ENCODE assay signal across 9 cellular contexts in the genomic region with DNA sequence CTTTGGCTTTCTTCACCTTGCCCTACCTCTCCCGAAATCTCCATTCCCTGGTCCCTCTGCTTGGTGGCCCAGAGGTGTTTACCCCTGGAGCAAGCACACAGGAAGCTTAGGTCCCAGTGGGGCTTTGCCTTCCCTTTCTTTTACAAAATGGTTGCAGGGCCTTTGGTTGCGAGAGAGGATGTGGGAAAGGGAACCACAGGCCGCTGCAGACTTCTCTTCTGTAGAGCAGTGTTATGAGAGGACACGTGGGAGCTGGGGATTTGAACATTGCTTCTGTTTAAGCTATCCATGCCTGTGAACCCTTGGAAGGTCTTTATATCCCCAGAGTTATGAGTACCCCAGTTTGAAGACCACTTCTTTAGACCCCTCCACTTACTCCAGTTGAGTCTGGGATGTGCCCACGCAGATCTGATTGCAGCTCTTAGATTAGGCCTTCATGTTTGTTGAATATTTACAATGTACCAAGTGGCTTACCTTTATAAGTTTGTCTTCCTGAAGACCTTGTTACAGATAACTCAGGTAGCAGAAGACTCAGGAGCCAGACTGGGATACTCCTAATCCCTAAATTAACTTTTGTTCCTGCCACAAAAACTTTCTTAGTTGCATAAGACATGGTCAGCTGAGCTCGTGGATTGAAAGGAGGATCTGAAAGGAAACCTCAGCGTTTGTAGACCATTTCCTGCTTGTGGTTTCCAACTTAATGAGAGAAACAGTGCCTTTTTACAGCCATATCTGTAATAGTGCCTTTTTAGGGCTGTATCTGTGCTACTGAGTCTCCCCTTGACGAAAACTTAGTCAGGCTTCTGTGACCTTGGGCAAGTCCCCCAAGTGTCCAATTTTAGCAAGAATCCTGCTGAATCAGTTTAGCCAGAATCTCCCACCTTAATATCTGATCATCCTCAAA. TPM values are rescaled to one million over a fixed set of nuclear protein-coding genes. Genes with fewer than 3 reads are reported as not detected.
DNase-seq lines count a peak whose midpoint lies in the region; ATAC-seq and TF ChIP-seq lines count a peak whose summit lies in the region.
"Had no signal": no experiment of that assay in that cellular context is flagged by ENCODE, and none has a peak within 500 bp of the region (broad histone marks: within the 10 kb centered on the region; RNA-seq: fewer than 3 reads in every experiment).

No MANE protein-coding gene starts in this region.

- H3K9ac ChIP-seq in OCI-LY3 (ENCODE audit: low read length): peak overlapping the region; percentile 80

- peaks cover 45% of the 10 kb centered on the region for H3K4me1 Mint-ChIP-seq in activated naive CD4-positive, alpha-beta T cell treated with anti-CD3 and anti-CD28 coated beads, Interleukin-2, amount 50 U/mL, for 24 hours

- H3K9me3 ChIP-seq in OCI-LY3 (ENCODE audit: insufficient read depth, low read length) (no peaks in the 10 kb centered on the region), thymus (ENCODE audit: control insufficient read depth) (no peaks in the 10 kb centered on the region)
- H3K9me3 ChIP-seq: pancreas had no signal

- TF ChIP-seq CTCF in OCI-LY3 (IDR thresholded peaks at IDR 0.05; ENCODE audit: low read depth, low read length): no peak
- TF ChIP-seq CTCF in omental fat pad (IDR thresholded peaks at IDR 0.05): no peak

- H4K20me1 ChIP-seq in OCI-LY3 (ENCODE audit: insufficient read depth, low read length): no peaks in the 10 kb centered on the region

- peak overlapping the region; percentile 92 for H3K27ac ChIP-seq in OCI-LY3 (ENCODE audit: low read length)
- H3K27ac ChIP-seq in thymus (ENCODE audit: low read depth): peak overlapping the region; percentile 54

- DNase-seq in activated naive CD4-positive, alpha-beta T cell (lab: John Stamatoyannopoulos, UW): no peak
- no peak for DNase-seq in NCI-H82 (lab: John Stamatoyannopoulos, UW)
- no peak for DNase-seq in omental fat pad (ENCODE audit: low spot score)

- H3K36me3 ChIP-seq in OCI-LY3 (replicated peaks; ENCODE audit: low read depth, low read length): no peaks in the 10 kb centered on the region
- no peaks in the 10 kb centered on the region for H3K36me3 ChIP-seq in thymus (ENCODE audit: control insufficient read depth, insufficient read depth)
- H3K36me3 ChIP-seq: pancreas had no signal

- peak overlapping the region; percentile 39 for H3K4me3 Mint-ChIP-seq in activated naive CD4-positive, alpha-beta T cell treated with anti-CD3 and anti-CD28 coated beads, Interleukin-2, amount 50 U/mL, for 24 hours

- no peaks in the 10 kb centered on the region for H3K27me3 Mint-ChIP-seq in activated naive CD4-positive, alpha-beta T cell treated with anti-CD3 and anti-CD28 coated beads, Interleukin-2, amount 50 U/mL, for 24 hours

- H3K79me2 ChIP-seq in OCI-LY3 (ENCODE audit: low read length): peaks cover 5% of the 10 kb centered on the region

- peak; percentile 96 for ATAC-seq in HG02870 (IDR thresholded peaks at IDR 0.05; ENCODE audit: unreplicated experiment)
- peak; percentile 36 for ATAC-seq in esophagus mucosa
- ATAC-seq in omental fat pad (ENCODE audit: low FRiP score): no peak

- no peaks in the 10 kb centered on the region for H3K36me3 Mint-ChIP-seq in activated naive CD4-positive, alpha-beta T cell treated with anti-CD3 and anti-CD28 coated beads, Interleukin-2, amount 50 U/mL, for 24 hours

- H3K4me2 ChIP-seq in OCI-LY3 (ENCODE audit: low read length): peak overlapping the region; percentile 71

- peak overlapping the region; percentile 79 for H3K27ac Mint-ChIP-seq in activated naive CD4-positive, alpha-beta T cell treated with anti-CD3 and anti-CD28 coated beads, Interleukin-2, amount 50 U/mL, for 24 hours

- H2AFZ ChIP-seq in OCI-LY3 (ENCODE audit: low read depth, low read length): no peak overlapping the region

- WGBS in thymus: 26% methylated on average over 8 of the region's 8 CpGs

- H3K4me3 ChIP-seq in OCI-LY3 (ENCODE audit: low read length): peak overlapping the region; percentile 51
- H3K4me3 ChIP-seq in thymus (ENCODE audit: low read length): no peak overlapping the region
- H3K4me3 ChIP-seq: pancreas had no signal

- no peaks in the 10 kb centered on the region for H3K27me3 ChIP-seq in OCI-LY3 (ENCODE audit: low read depth, low read length)
- no peaks in the 10 kb centered on the region for H3K27me3 ChIP-seq in thymus (ENCODE audit: control insufficient read depth, insufficient read depth)
- H3K27me3 ChIP-seq: pancreas had no signal

- no peaks in the 10 kb centered on the region for H3K9me3 Mint-ChIP-seq in activated naive CD4-positive, alpha-beta T cell treated with anti-CD3 and anti-CD28 coated beads, Interleukin-2, amount 50 U/mL, for 24 hours

- H3K4me1 ChIP-seq in OCI-LY3 (ENCODE audit: low read length) (peaks cover 82% of the 10 kb centered on the region), thymus (ENCODE audit: control insufficient read depth, insufficient read depth, low read length) (peaks cover 13% of the 10 kb centered on the region)

RNA-seq across cellular contexts. Expression of a gene that starts 21.9 kb away (rescaled TPM):
- 52.8 TPM for total RNA-seq in esophagus mucosa
- 70.0 TPM for polyA plus RNA-seq in thymus
- total RNA-seq in omental fat pad: 100 to 1,000 TPM in 2 of 4 donors, 10 to 100 TPM in 2; 68.5 to 152 (median 99.2) TPM
